11 cellular contexts compared by ENCODE assay signal in genomic region chr2:96860065-96861029, GRCh38. TPM values are rescaled to one million over a fixed set of nuclear protein-coding genes. Genes with fewer than 3 reads are reported as not detected.
A peak's percentile ranks its signal among the peaks of the same experiment; 100 is the strongest.
DNase-seq lines count a peak whose midpoint lies in the region; ATAC-seq lines count a peak whose summit lies in the region.
"Had no signal": no experiment of that assay in that cellular context is flagged by ENCODE, and none has a peak within 500 bp of the region (broad histone marks: within the 10 kb centered on the region; RNA-seq: fewer than 3 reads in every experiment).

No MANE protein-coding gene starts in this region.

- peak; percentile 58 for DNase-seq in DMS53 (lab: John Stamatoyannopoulos, UW)
- no peak for DNase-seq in DMS53 treated with DMSO at 0.1 percent for 48 hours (lab: John Stamatoyannopoulos, UW; ENCODE audit: unreplicated experiment)
- DNase-seq in activated T-cell treated with anti-CD3 and anti-CD28 coated beads, Interleukin-2, amount 50 U/mL, for 72 hours: peak; percentile 48 to 50
- DNase-seq in immature natural killer cell: no peak
- no peak for DNase-seq in stimulated activated effector memory CD8-positive, alpha-beta T cell treated with anti-CD3 and anti-CD28 coated beads, Interleukin-12 subunit alpha, Interleukin-12 subunit beta, amount 100 ng/mL, for 72 hours (ENCODE audit: low spot score in 2 of 2)
- DNase-seq in SHP77 treated with DMSO at 0.1 percent for 48 hours (lab: John Stamatoyannopoulos, UW): no peak
- DNase-seq in NCI-H1694 (lab: John Stamatoyannopoulos, UW): no peak
- DNase-seq: 8988T, GF-D8, NCI-H1105 had no signal

- H3K27me3 Mint-ChIP-seq in activated T-cell treated with anti-CD3 and anti-CD28 coated beads, Interleukin-2, amount 50 U/mL, for 72 hours (ENCODE audit: low read depth): no peaks in the 10 kb centered on the region
- peaks cover 2 to 11% (median 5%) of the 10 kb centered on the region in 3 donors for H3K27me3 Mint-ChIP-seq in immature natural killer cell (ENCODE audit: low read depth in 3 of 3)

- peak overlapping the region in 1 of 2 donors; percentile 1 for H3K4me3 Mint-ChIP-seq in activated T-cell treated with anti-CD3 and anti-CD28 coated beads, Interleukin-2, amount 50 U/mL, for 72 hours
- H3K4me3 Mint-ChIP-seq in immature natural killer cell: no peak overlapping the region
- H3K4me3 Mint-ChIP-seq in stimulated activated effector memory CD8-positive, alpha-beta T cell treated with anti-CD3 and anti-CD28 coated beads, Interleukin-12 subunit alpha, Interleukin-12 subunit beta, amount 100 ng/mL, for 72 hours: no peak overlapping the region

- H3K9me3 Mint-ChIP-seq in activated T-cell treated with anti-CD3 and anti-CD28 coated beads, Interleukin-2, amount 50 U/mL, for 72 hours: no peaks in the 10 kb centered on the region
- no peaks in the 10 kb centered on the region for H3K9me3 Mint-ChIP-seq in immature natural killer cell
- no peaks in the 10 kb centered on the region for H3K9me3 Mint-ChIP-seq in stimulated activated effector memory CD8-positive, alpha-beta T cell treated with anti-CD3 and anti-CD28 coated beads, Interleukin-12 subunit alpha, Interleukin-12 subunit beta, amount 100 ng/mL, for 72 hours

- peaks cover 4 to 5% of the 10 kb centered on the region in 2 donors for H3K36me3 Mint-ChIP-seq in activated T-cell treated with anti-CD3 and anti-CD28 coated beads, Interleukin-2, amount 50 U/mL, for 72 hours (ENCODE audit: insufficient read depth in 2 of 2)
- H3K36me3 Mint-ChIP-seq in immature natural killer cell: peaks cover 4 to 22% (median 9%) of the 10 kb centered on the region in 3 donors
- peaks cover 55% of the 10 kb centered on the region for H3K36me3 Mint-ChIP-seq in stimulated activated effector memory CD8-positive, alpha-beta T cell treated with anti-CD3 and anti-CD28 coated beads, Interleukin-12 subunit alpha, Interleukin-12 subunit beta, amount 100 ng/mL, for 72 hours

- peaks cover 38% of the 10 kb centered on the region for H3K4me1 Mint-ChIP-seq in activated T-cell treated with anti-CD3 and anti-CD28 coated beads, Interleukin-2, amount 50 U/mL, for 72 hours (ENCODE audit: low read depth)
- H3K4me1 Mint-ChIP-seq in immature natural killer cell: peaks cover 40 to 42% of the 10 kb centered on the region in 2 donors
- peaks cover 41% of the 10 kb centered on the region for H3K4me1 Mint-ChIP-seq in stimulated activated effector memory CD8-positive, alpha-beta T cell treated with anti-CD3 and anti-CD28 coated beads, Interleukin-12 subunit alpha, Interleukin-12 subunit beta, amount 100 ng/mL, for 72 hours

- ATAC-seq in activated T-cell treated with anti-CD3 and anti-CD28 coated beads, Interleukin-2, amount 50 U/mL, for 72 hours (replicated peaks in 1 of 2): no peak
- ATAC-seq in stimulated activated effector memory CD8-positive, alpha-beta T cell treated with anti-CD3 and anti-CD28 coated beads, Interleukin-12 subunit alpha, Interleukin-12 subunit beta, amount 100 ng/mL, for 72 hours: no peak
- no peak for ATAC-seq in GM21423 (IDR thresholded peaks at IDR 0.05; ENCODE audit: unreplicated experiment)

- no peak overlapping the region for H3K27ac Mint-ChIP-seq in activated T-cell treated with anti-CD3 and anti-CD28 coated beads, Interleukin-2, amount 50 U/mL, for 72 hours
- H3K27ac Mint-ChIP-seq in immature natural killer cell: peak overlapping the region in 5 of 6 donors; percentile 39 to 90 (median 48)
- peak overlapping the region; percentile 77 for H3K27ac Mint-ChIP-seq in stimulated activated effector memory CD8-positive, alpha-beta T cell treated with anti-CD3 and anti-CD28 coated beads, Interleukin-12 subunit alpha, Interleukin-12 subunit beta, amount 100 ng/mL, for 72 hours

RNA-seq across cellular contexts. Expression of gene ANKRD39, which starts 2.5 kb away (rescaled TPM):
- 10 to 100 TPM; 16.5 to 17.2 TPM for total RNA-seq in activated T-cell treated with anti-CD3 and anti-CD28 coated beads, Interleukin-2, amount 50 U/mL, for 72 hours
- 10 to 100 TPM; 27.0 to 68.3 (median 41.2) TPM for polyA plus RNA-seq in immature natural killer cell

RNA-seq across cellular contexts. Expression of gene SEMA4C, which starts 9.5 kb away (rescaled TPM):
- total RNA-seq in activated T-cell treated with anti-CD3 and anti-CD28 coated beads, Interleukin-2, amount 50 U/mL, for 72 hours: 10 to 100 TPM; 16.0 to 22.2 TPM
- polyA plus RNA-seq in immature natural killer cell: 10 to 100 TPM in 1 of 3 donors, 1 to 10 TPM in 2; 3.1 to 11.5 (median 4.8) TPM

RNA-seq across cellular contexts. Expression of gene ANKRD23, which starts 16.5 kb away (rescaled TPM):
- 1 to 10 TPM; 4.4 to 5.7 TPM for total RNA-seq in activated T-cell treated with anti-CD3 and anti-CD28 coated beads, Interleukin-2, amount 50 U/mL, for 72 hours
- 1 to 10 TPM in 1 of 3 donors, not detected in 2; 1.3 TPM for polyA plus RNA-seq in immature natural killer cell

RNA-seq across cellular contexts. Expression of gene CNNM3, which starts 44.3 kb away (rescaled TPM):
- total RNA-seq in activated T-cell treated with anti-CD3 and anti-CD28 coated beads, Interleukin-2, amount 50 U/mL, for 72 hours: 10 to 100 TPM; 20.7 to 27.9 TPM
- polyA plus RNA-seq in immature natural killer cell: 10 to 100 TPM in 1 of 3 donors, 1 to 10 TPM in 2; 5.5 to 11.0 (median 9.9) TPM

Comparison
In these comparisons a context has a peak if more than half of its experiments do, and no peak if none do; other contexts are left out.
1. DNase-seq: peak in DMS53 (single experiment) and activated T-cell treated with anti-CD3 and anti-CD28 coated beads, Interleukin-2, amount 50 U/mL, for 72 hours (2 of 2); none in DMS53 treated with DMSO at 0.1 percent for 48 hours (single experiment), immature natural killer cell (0 of 3), stimulated activated effector memory CD8-positive, alpha-beta T cell treated with anti-CD3 and anti-CD28 coated beads, Interleukin-12 subunit alpha, Interleukin-12 subunit beta, amount 100 ng/mL, for 72 hours (0 of 2), SHP77 treated with DMSO at 0.1 percent for 48 hours (single experiment) and NCI-H1694 (single experiment).